ENCODE assay signal across 1 cellular context in the genomic region with DNA sequence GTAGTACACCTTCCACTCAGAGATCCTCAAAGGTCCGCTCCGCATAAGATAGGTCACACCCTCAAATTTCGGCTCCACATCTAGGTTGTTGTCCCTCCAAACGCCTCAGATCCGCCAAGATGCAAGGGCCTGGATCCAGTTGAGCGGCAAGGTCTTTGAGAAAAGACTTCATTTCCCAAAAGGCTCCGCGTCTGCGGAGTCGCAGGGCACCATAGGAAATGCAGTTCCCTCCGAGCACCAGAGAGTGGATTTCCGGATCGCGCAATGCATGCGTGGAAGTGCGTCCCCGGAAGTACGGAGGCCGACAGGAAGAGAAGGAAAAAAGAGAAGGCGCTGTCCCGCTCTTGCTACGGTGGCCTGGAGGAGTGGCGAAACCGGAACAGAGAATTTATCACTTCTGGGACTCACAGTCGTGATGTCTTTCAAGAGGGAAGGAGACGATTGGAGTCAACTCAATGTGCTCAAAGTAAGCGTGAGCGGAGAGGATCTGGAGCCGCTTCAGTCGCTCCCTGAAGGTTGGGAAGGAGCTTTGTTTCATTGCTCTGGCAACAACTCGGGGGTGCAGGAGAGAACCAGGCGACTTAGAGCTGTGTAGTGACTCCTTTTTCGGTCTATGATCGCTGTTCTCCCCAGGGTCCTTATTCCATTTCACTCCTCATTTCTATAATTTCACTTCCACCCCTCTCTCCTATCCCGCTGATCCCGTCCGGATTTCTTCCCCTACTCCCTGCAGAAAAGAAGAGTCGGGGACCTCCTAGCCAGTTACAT.
TF ChIP-seq lines count a peak whose summit lies in the region.

A gene with protein sequence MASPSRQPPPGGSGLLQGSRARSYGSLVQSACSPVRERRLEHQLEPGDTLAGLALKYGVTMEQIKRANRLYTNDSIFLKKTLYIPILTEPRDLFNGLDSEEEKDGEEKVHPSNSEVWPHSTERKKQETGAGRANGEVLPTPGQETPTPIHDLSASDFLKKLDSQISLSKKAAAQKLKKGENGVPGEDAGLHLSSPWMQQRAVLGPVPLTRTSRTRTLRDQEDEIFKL (minus strand): TSS at position 165 of the 768 bp plus-strand sequence. CDS start 644 bp downstream, outside the sequence.
A gene with protein sequence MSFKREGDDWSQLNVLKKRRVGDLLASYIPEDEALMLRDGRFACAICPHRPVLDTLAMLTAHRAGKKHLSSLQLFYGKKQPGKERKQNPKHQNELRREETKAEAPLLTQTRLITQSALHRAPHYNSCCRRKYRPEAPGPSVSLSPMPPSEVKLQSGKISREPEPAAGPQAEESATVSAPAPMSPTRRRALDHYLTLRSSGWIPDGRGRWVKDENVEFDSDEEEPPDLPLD (plus strand): TSS at position 407 of the 768 bp plus-strand sequence. CDS start 9 bp downstream, at position 416.

TF ChIP-seq in HepG2, 621 proteins besides CTCF, POLR2A, EP300 and RAD21 (continued from another document and continues in another):
- TF ChIP-seq, protein P1, sequence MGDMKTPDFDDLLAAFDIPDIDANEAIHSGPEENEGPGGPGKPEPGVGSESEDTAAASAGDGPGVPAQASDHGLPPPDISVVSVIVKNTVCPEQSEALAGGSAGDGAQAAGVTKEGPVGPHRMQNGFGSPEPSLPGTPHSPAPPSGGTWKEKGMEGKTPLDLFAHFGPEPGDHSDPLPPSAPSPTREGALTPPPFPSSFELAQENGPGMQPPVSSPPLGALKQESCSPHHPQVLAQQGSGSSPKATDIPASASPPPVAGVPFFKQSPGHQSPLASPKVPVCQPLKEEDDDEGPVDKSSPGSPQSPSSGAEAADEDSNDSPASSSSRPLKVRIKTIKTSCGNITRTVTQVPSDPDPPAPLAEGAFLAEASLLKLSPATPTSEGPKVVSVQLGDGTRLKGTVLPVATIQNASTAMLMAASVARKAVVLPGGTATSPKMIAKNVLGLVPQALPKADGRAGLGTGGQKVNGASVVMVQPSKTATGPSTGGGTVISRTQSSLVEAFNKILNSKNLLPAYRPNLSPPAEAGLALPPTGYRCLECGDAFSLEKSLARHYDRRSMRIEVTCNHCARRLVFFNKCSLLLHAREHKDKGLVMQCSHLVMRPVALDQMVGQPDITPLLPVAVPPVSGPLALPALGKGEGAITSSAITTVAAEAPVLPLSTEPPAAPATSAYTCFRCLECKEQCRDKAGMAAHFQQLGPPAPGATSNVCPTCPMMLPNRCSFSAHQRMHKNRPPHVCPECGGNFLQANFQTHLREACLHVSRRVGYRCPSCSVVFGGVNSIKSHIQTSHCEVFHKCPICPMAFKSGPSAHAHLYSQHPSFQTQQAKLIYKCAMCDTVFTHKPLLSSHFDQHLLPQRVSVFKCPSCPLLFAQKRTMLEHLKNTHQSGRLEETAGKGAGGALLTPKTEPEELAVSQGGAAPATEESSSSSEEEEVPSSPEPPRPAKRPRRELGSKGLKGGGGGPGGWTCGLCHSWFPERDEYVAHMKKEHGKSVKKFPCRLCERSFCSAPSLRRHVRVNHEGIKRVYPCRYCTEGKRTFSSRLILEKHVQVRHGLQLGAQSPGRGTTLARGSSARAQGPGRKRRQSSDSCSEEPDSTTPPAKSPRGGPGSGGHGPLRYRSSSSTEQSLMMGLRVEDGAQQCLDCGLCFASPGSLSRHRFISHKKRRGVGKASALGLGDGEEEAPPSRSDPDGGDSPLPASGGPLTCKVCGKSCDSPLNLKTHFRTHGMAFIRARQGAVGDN (CRISPR knock-in tag; IDR thresholded peaks at IDR 0.05): peak; percentile 69
- TF ChIP-seq HCFC1 (IDR thresholded peaks at IDR 0.05; ENCODE audit: low read depth, low read length) (peak; percentile 99), PPARG (CRISPR knock-in tag; conservative IDR thresholded peaks at IDR 0.05) (peak; percentile 53; the same call in 1 of the 2 replicates), ARNT (IDR thresholded peaks at IDR 0.05) (no peak), YEATS2 (CRISPR knock-in tag; IDR thresholded peaks at IDR 0.05; ENCODE audit: borderline replicate concordance) (peak; percentile 99), SRF (IDR thresholded peaks at IDR 0.05; ENCODE audit: low read depth, low read length) (no peak), POLR2AphosphoS2 (IDR thresholded peaks at IDR 0.05; ENCODE audit: low read depth, low read length) (no peak), NKX3-1 (CRISPR knock-in tag; IDR thresholded peaks at IDR 0.05) (peak; percentile 38; the same call in 1 of the 2 replicates), RBM39 (IDR thresholded peaks at IDR 0.05; ENCODE audit: low read depth, low read length, poor library complexity, severe bottlenecking) (no peak), ZMYM4 (CRISPR knock-in tag; IDR thresholded peaks at IDR 0.05) (peak; percentile 85), ESRRA (CRISPR knock-in tag; IDR thresholded peaks at IDR 0.05; ENCODE audit: low read depth) (no peak), SMC3 (IDR thresholded peaks at IDR 0.05; ENCODE audit: low read length) (no peak), ZNF292 (CRISPR knock-in tag; IDR thresholded peaks at IDR 0.05; ENCODE audit: borderline replicate concordance, low read depth) (no peak), ZNF383 (CRISPR knock-in tag; IDR thresholded peaks at IDR 0.05; ENCODE audit: borderline replicate concordance) (no peak), TCF7 (IDR thresholded peaks at IDR 0.05; ENCODE audit: low read depth) (no peak), ZNF264 (CRISPR knock-in tag; IDR thresholded peaks at IDR 0.05) (no peak), SMAD1 (CRISPR knock-in tag; IDR thresholded peaks at IDR 0.05; ENCODE audit: borderline replicate concordance, low read depth) (no peak), PAX8 (CRISPR knock-in tag; IDR thresholded peaks at IDR 0.05; ENCODE audit: borderline replicate concordance) (no peak), HNRNPL (IDR thresholded peaks at IDR 0.05; ENCODE audit: low read depth, low read length) (no peak), MYC (CRISPR knock-in tag; IDR thresholded peaks at IDR 0.05; ENCODE audit: borderline replicate concordance) (peak; percentile 75; the same call in 1 of the 2 replicates), HMG20A (CRISPR knock-in tag; IDR thresholded peaks at IDR 0.05; ENCODE audit: borderline replicate concordance) (no peak; the same call in 1 of the 2 replicates), ZNF816 (CRISPR knock-in tag; IDR thresholded peaks at IDR 0.05; ENCODE audit: borderline replicate concordance) (peak; percentile 45; the same call in 1 of the 2 replicates), GLI4 (CRISPR knock-in tag; IDR thresholded peaks at IDR 0.05; ENCODE audit: borderline replicate concordance) (no peak), ZKSCAN8 (CRISPR knock-in tag; IDR thresholded peaks at IDR 0.05; ENCODE audit: borderline replicate concordance) (peak; percentile 67), HHEX (CRISPR knock-in tag; IDR thresholded peaks at IDR 0.05) (no peak), ATF1 (CRISPR knock-in tag; IDR thresholded peaks at IDR 0.05) (peak; percentile 93), TARDBP (CRISPR knock-in tag; IDR thresholded peaks at IDR 0.05) (peak; percentile 91), FOXA3 (CRISPR knock-in tag; IDR thresholded peaks at IDR 0.05) (peak; percentile 77), SALL2 (CRISPR knock-in tag; IDR thresholded peaks at IDR 0.05) (peak; percentile 97), JUNB (CRISPR knock-in tag; IDR thresholded peaks at IDR 0.05; ENCODE audit: borderline replicate concordance) (no peak), ZNF766 (CRISPR knock-in tag; IDR thresholded peaks at IDR 0.05; ENCODE audit: borderline replicate concordance) (peak; percentile 71; the same call in 1 of the 2 replicates), ZNF12 (CRISPR knock-in tag; IDR thresholded peaks at IDR 0.05) (peak; percentile 47; the same call in 1 of the 2 replicates), ARNTL (CRISPR knock-in tag; IDR thresholded peaks at IDR 0.05) (no peak; the same call in 1 of the 2 replicates), SMYD3 (CRISPR knock-in tag; IDR thresholded peaks at IDR 0.05) (no peak), ZNF605 (CRISPR knock-in tag; IDR thresholded peaks at IDR 0.05) (peak; percentile 90), ZBTB1 (CRISPR knock-in tag; IDR thresholded peaks at IDR 0.05; ENCODE audit: borderline replicate concordance) (no peak), FLYWCH1 (CRISPR knock-in tag; IDR thresholded peaks at IDR 0.05) (no peak), ZNF615 (CRISPR knock-in tag; IDR thresholded peaks at IDR 0.05; ENCODE audit: borderline replicate concordance) (0 out of 2 replicates have a peak, but pooled peaks have one; percentile 30)
- TF ChIP-seq, protein P2, sequence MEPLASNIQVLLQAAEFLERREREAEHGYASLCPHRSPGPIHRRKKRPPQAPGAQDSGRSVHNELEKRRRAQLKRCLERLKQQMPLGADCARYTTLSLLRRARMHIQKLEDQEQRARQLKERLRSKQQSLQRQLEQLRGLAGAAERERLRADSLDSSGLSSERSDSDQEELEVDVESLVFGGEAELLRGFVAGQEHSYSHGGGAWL (CRISPR knock-in tag; IDR thresholded peaks at IDR 0.05): no peak
- TF ChIP-seq, protein P3, sequence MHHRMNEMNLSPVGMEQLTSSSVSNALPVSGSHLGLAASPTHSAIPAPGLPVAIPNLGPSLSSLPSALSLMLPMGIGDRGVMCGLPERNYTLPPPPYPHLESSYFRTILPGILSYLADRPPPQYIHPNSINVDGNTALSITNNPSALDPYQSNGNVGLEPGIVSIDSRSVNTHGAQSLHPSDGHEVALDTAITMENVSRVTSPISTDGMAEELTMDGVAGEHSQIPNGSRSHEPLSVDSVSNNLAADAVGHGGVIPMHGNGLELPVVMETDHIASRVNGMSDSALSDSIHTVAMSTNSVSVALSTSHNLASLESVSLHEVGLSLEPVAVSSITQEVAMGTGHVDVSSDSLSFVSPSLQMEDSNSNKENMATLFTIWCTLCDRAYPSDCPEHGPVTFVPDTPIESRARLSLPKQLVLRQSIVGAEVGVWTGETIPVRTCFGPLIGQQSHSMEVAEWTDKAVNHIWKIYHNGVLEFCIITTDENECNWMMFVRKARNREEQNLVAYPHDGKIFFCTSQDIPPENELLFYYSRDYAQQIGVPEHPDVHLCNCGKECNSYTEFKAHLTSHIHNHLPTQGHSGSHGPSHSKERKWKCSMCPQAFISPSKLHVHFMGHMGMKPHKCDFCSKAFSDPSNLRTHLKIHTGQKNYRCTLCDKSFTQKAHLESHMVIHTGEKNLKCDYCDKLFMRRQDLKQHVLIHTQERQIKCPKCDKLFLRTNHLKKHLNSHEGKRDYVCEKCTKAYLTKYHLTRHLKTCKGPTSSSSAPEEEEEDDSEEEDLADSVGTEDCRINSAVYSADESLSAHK (CRISPR knock-in tag; IDR thresholded peaks at IDR 0.05; ENCODE audit: borderline replicate concordance): no peak
- TF ChIP-seq, protein P4, sequence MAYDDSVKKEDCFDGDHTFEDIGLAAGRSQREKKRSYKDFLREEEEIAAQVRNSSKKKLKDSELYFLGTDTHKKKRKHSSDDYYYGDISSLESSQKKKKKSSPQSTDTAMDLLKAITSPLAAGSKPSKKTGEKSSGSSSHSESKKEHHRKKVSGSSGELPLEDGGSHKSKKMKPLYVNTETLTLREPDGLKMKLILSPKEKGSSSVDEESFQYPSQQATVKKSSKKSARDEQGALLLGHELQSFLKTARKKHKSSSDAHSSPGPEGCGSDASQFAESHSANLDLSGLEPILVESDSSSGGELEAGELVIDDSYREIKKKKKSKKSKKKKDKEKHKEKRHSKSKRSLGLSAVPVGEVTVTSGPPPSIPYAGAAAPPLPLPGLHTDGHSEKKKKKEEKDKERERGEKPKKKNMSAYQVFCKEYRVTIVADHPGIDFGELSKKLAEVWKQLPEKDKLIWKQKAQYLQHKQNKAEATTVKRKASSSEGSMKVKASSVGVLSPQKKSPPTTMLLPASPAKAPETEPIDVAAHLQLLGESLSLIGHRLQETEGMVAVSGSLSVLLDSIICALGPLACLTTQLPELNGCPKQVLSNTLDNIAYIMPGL (CRISPR knock-in tag; IDR thresholded peaks at IDR 0.05; ENCODE audit: borderline replicate concordance in 1 of 2, low read depth in 1 of 2): peak; percentile 78 to 87; a peak in 2 of 4 replicates
- TF ChIP-seq, protein P5, sequence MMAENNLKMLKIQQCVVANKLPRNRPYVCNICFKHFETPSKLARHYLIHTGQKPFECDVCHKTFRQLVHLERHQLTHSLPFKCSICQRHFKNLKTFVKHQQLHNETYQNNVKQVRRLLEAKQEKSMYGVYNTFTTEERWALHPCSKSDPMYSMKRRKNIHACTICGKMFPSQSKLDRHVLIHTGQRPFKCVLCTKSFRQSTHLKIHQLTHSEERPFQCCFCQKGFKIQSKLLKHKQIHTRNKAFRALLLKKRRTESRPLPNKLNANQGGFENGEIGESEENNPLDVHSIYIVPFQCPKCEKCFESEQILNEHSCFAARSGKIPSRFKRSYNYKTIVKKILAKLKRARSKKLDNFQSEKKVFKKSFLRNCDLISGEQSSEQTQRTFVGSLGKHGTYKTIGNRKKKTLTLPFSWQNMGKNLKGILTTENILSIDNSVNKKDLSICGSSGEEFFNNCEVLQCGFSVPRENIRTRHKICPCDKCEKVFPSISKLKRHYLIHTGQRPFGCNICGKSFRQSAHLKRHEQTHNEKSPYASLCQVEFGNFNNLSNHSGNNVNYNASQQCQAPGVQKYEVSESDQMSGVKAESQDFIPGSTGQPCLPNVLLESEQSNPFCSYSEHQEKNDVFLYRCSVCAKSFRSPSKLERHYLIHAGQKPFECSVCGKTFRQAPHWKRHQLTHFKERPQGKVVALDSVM (CRISPR knock-in tag; IDR thresholded peaks at IDR 0.05): peak; percentile 46; the same call in 1 of the 2 replicates
- TF ChIP-seq, protein P6, sequence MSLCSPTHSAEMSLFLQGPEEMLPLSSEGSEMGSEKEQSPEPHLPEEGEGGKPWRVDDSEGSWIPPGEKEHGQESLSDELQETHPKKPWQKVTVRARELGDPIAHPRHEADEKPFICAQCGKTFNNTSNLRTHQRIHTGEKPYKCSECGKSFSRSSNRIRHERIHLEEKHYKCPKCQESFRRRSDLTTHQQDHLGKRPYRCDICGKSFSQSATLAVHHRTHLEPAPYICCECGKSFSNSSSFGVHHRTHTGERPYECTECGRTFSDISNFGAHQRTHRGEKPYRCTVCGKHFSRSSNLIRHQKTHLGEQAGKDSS (CRISPR knock-in tag; IDR thresholded peaks at IDR 0.05; ENCODE audit: borderline replicate concordance, low read depth): 0 out of 2 replicates have a peak, but pooled peaks have one; percentile 26
- TF ChIP-seq, protein P7, sequence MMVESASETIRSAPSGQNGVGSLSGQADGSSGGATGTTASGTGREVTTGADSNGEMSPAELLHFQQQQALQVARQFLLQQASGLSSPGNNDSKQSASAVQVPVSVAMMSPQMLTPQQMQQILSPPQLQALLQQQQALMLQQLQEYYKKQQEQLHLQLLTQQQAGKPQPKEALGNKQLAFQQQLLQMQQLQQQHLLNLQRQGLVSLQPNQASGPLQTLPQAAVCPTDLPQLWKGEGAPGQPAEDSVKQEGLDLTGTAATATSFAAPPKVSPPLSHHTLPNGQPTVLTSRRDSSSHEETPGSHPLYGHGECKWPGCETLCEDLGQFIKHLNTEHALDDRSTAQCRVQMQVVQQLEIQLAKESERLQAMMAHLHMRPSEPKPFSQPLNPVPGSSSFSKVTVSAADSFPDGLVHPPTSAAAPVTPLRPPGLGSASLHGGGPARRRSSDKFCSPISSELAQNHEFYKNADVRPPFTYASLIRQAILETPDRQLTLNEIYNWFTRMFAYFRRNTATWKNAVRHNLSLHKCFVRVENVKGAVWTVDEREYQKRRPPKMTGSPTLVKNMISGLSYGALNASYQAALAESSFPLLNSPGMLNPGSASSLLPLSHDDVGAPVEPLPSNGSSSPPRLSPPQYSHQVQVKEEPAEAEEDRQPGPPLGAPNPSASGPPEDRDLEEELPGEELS (CRISPR knock-in tag; IDR thresholded peaks at IDR 0.05): peak; percentile 69
- TF ChIP-seq, protein P8, sequence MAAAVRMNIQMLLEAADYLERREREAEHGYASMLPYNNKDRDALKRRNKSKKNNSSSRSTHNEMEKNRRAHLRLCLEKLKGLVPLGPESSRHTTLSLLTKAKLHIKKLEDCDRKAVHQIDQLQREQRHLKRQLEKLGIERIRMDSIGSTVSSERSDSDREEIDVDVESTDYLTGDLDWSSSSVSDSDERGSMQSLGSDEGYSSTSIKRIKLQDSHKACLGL (CRISPR knock-in tag; IDR thresholded peaks at IDR 0.05): no peak
